In the genomic region with DNA sequence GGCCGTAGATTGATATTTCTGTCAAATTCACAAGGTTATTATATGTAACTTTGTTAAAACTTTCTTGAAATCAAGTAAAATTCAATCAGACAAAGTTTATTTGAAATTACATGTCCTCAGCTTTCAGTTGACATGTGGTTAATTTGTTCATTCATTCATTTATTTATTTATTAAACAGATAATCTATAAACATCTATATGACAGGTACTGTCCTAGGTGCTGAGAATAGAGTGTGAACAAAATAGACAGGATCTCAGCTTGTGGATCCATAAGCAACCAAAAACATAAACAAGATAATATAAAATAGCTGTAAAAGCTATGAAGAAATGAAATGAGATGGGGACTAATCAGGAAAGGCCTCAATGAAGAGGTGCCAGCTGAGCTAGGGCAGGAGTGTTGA, we compare ENCODE assay signal across 21 cellular contexts.
DNase-seq lines count a peak whose midpoint lies in the region; ATAC-seq, FAIRE-seq and TF ChIP-seq lines count a peak whose summit lies in the region.
"Had no signal": no experiment of that assay in that cellular context is flagged by ENCODE, and none has a peak within 500 bp of the region (broad histone marks: within the 10 kb centered on the region; RNA-seq: fewer than 3 reads in every experiment).

No MANE protein-coding gene starts in this region.

- H3K4me3 ChIP-seq in A549: no peak overlapping the region
- no peak overlapping the region for H3K4me3 ChIP-seq in HCT116 (replicated peaks in 1 of 2; ENCODE audit: low read depth in 1 of 2, low read length in 2 of 2)
- no peak overlapping the region for H3K4me3 ChIP-seq in effector memory CD4-positive, alpha-beta T cell (ENCODE audit: insufficient read depth, low read depth, low read length, poor library complexity, severe bottlenecking)

- no peak overlapping the region for H3K9ac ChIP-seq in HCT116 (ENCODE audit: low read length)
- H3K9ac ChIP-seq: KMS-11 had no signal

- TF ChIP-seq EP300 in A549 (IDR thresholded peaks at IDR 0.05) (no peak), Ishikawa (IDR thresholded peaks at IDR 0.05; ENCODE audit: borderline replicate concordance) (no peak)

- TF ChIP-seq CTCF in A549 (IDR thresholded peaks at IDR 0.05): no peak
- no peak for TF ChIP-seq CTCF in HCT116 (IDR thresholded peaks at IDR 0.05 in 2 of 3, conservative IDR thresholded peaks at IDR 0.05 in 1 of 3; ENCODE audit: borderline replicate concordance in 1 of 3, insufficient read depth in 1 of 3, low read depth in 2 of 3, low read length in 2 of 3)
- TF ChIP-seq CTCF in WTC11 (IDR thresholded peaks at IDR 0.05): no peak
- no peak for TF ChIP-seq CTCF in MCF 10A (IDR thresholded peaks at IDR 0.05; ENCODE audit: unreplicated experiment)

- H2AFZ ChIP-seq in HCT116 (ENCODE audit: low read depth, low read length, poor library complexity, severe bottlenecking): no peak overlapping the region

- no peaks in the 10 kb centered on the region for H3K36me3 Mint-ChIP-seq in WTC11
- H3K36me3 Mint-ChIP-seq in MCF 10A (ENCODE audit: insufficient read depth, unreplicated experiment): peaks cover 12% of the 10 kb centered on the region

- RAD21 ChIA-PET in HCT116 (lab: Charles Lee; ENCODE audit: low non-redundant PET in 1 of 2, low total read pairs in 2 of 2, uncharacterized antibody in 2 of 2, unreplicated experiment in 2 of 2): no interaction called here

- no TSS peak for BruUV-seq in HCT116 (replicated peaks; lab: Mats Ljungman, UMichigan)
- no TSS peak for BruUV-seq in MCF 10A (replicated peaks; lab: Mats Ljungman, UMichigan)

- 100% methylated on average over 1 of the region's 1 CpG for WGBS in A549 (ENCODE audit: missing lambda C conversion rate)

- no peak for ATAC-seq in A549
- ATAC-seq in HCT116: no peak
- ATAC-seq in WTC11: no peak
- ATAC-seq in HG03521 (IDR thresholded peaks at IDR 0.05; ENCODE audit: unreplicated experiment): no peak
- ATAC-seq: HepG2 had no signal

- H3K4me1 Mint-ChIP-seq in WTC11 (peaks cover 26% of the 10 kb centered on the region), MCF 10A (ENCODE audit: insufficient read depth, unreplicated experiment) (peaks cover 44% of the 10 kb centered on the region)

- CTCF ChIA-PET in A549 (lab: Yijun Ruan, JAX): interaction anchor here (1.1 to 2.6 kb wide), 2 partner anchors 13 to 50 kb away, joined by 5 to 8 read pairs; no protein-coding TSS in a partner anchor
- CTCF ChIA-PET in HCT116 (lab: Charles Lee): no interaction called here
- CTCF ChIA-PET in WTC11 (lab: Charles Lee): no interaction called here
- CTCF ChIA-PET in MCF 10A (lab: Yijun Ruan, JAX): interaction anchor here (1.0 to 1.7 kb wide), 2 partner anchors 8 to 27 kb away, joined by 3 read pairs; no protein-coding TSS in a partner anchor

- no peaks in the 10 kb centered on the region for H4K20me1 ChIP-seq in HCT116 (ENCODE audit: insufficient read depth)

- FAIRE-seq in A549 (lab: Jason Lieb, UNC): no peak
- FAIRE-seq: D721Med, GM12892, GM18507, H1, HepG2 had no signal

- H3K9me2 ChIP-seq in HCT116 (ENCODE audit: insufficient read depth): no peaks in the 10 kb centered on the region

- intact Hi-C loops in HCT116 (cut with micrococcal nuclease): no loop called here
- intact Hi-C loops in MCF 10A (cut with micrococcal nuclease): no loop called here

- H3K9me3 Mint-ChIP-seq in WTC11 (no peaks in the 10 kb centered on the region), MCF 10A (ENCODE audit: unreplicated experiment) (no peaks in the 10 kb centered on the region)
- H3K9me3 Mint-ChIP-seq: CD4-positive, CD25-positive, alpha-beta regulatory T cell; H9 had no signal

- H3K79me2 ChIP-seq in HCT116 (ENCODE audit: insufficient read depth, low read length): no peaks in the 10 kb centered on the region

- H3K27ac Mint-ChIP-seq in WTC11 (peak overlapping the region; percentile 31; the same call in 1 of the 2 replicates), MCF 10A (ENCODE audit: low read depth, unreplicated experiment) (no peak overlapping the region)
- H3K27ac Mint-ChIP-seq: CD4-positive, CD25-positive, alpha-beta regulatory T cell had no signal

- DNase-seq in A549 (ENCODE audit: low read depth in 1 of 2, low spot score in 1 of 2): no peak
- DNase-seq in HCT116 (ENCODE audit: low read depth, low spot score): no peak
- no peak for DNase-seq in WTC11 (ENCODE audit: low spot score)
- no peak for DNase-seq in effector memory CD4-positive, alpha-beta T cell
- DNase-seq in MCF 10A (ENCODE audit: unreplicated experiment): no peak
- DNase-seq in AG08396 (ENCODE audit: low spot score): no peak
- DNase-seq: 8988T; BE2C; C1 segment of cervical spinal cord; Caco-2; CD4-positive, CD25-positive, alpha-beta regulatory T cell; GDM1; H9 had no signal

- H3K4me1 ChIP-seq in A549 (peaks cover 93% of the 10 kb centered on the region), HCT116 (ENCODE audit: control insufficient read depth in 1 of 2, insufficient read depth in 2 of 2, low read length in 2 of 2) (peaks cover 8 to 11% of the 10 kb centered on the region in 2 experiments; a peak in 3 of 4 replicates)
- H3K4me1 ChIP-seq in effector memory CD4-positive, alpha-beta T cell (ENCODE audit: control insufficient read depth, insufficient read depth, low read length, poor library complexity, severe bottlenecking): no peaks in the 10 kb centered on the region

- H3K4me2 ChIP-seq in A549 (no peak overlapping the region), HCT116 (ENCODE audit: low read length) (no peak overlapping the region)
- H3K4me2 ChIP-seq: KMS-11 had no signal

- no peaks in the 10 kb centered on the region for H3K9me3 ChIP-seq in A549
- no peaks in the 10 kb centered on the region for H3K9me3 ChIP-seq in HCT116 (ENCODE audit: control insufficient read depth in 1 of 2, insufficient read depth in 1 of 2, low read depth in 1 of 2, low read length in 2 of 2)
- no peaks in the 10 kb centered on the region for H3K9me3 ChIP-seq in effector memory CD4-positive, alpha-beta T cell (ENCODE audit: control insufficient read depth, low read length)
- H3K9me3 ChIP-seq: BE2C, Caco-2 had no signal

- TF ChIP-seq RAD21 in A549 (conservative IDR thresholded peaks at IDR 0.05 in 1 of 2, IDR thresholded peaks at IDR 0.05 in 1 of 2) (no peak), HCT116 (IDR thresholded peaks at IDR 0.05; ENCODE audit: low read depth) (no peak), Ishikawa (IDR thresholded peaks at IDR 0.05; ENCODE audit: low read depth) (no peak)

- peak overlapping the region; percentile 66 to 88; a peak in 5 of 6 replicates for H3K27ac ChIP-seq in A549
- H3K27ac ChIP-seq in HCT116 (ENCODE audit: low read depth, low read length): no peak overlapping the region
- H3K27ac ChIP-seq in effector memory CD4-positive, alpha-beta T cell (ENCODE audit: insufficient read depth, low read length, poor library complexity, severe bottlenecking): no peak overlapping the region
- H3K27ac ChIP-seq: KMS-11 had no signal

- no peaks in the 10 kb centered on the region for H3K36me3 ChIP-seq in HCT116 (ENCODE audit: control insufficient read depth in 1 of 2, insufficient read depth in 2 of 2, low read length in 2 of 2)
- H3K36me3 ChIP-seq in effector memory CD4-positive, alpha-beta T cell (ENCODE audit: control insufficient read depth, insufficient read depth, low read length): no peaks in the 10 kb centered on the region
- H3K36me3 ChIP-seq: BE2C had no signal

- H3K27me3 Mint-ChIP-seq in WTC11 (ENCODE audit: low read depth) (no peaks in the 10 kb centered on the region), MCF 10A (ENCODE audit: insufficient read depth, unreplicated experiment) (no peaks in the 10 kb centered on the region)
- H3K27me3 Mint-ChIP-seq: CD4-positive, CD25-positive, alpha-beta regulatory T cell had no signal

- no peaks in the 10 kb centered on the region for H3K27me3 ChIP-seq in HCT116 (ENCODE audit: insufficient read depth, low read length)
- H3K27me3 ChIP-seq in effector memory CD4-positive, alpha-beta T cell (replicated peaks; ENCODE audit: control insufficient read depth, insufficient read depth, low read length, poor library complexity, severe bottlenecking): no peaks in the 10 kb centered on the region
- H3K27me3 ChIP-seq: BE2C had no signal

- H3K4me3 Mint-ChIP-seq in WTC11 (no peak overlapping the region), MCF 10A (ENCODE audit: unreplicated experiment) (no peak overlapping the region)
- H3K4me3 Mint-ChIP-seq: CD4-positive, CD25-positive, alpha-beta regulatory T cell; H9 had no signal

- POLR2A ChIA-PET in A549 (lab: Yijun Ruan, JAX) (interaction anchor here (0.6 kb wide), 1 partner anchor 17 kb away, joined by 7 read pairs; no protein-coding TSS in a partner anchor), HCT116 (lab: Charles Lee) (no interaction called here), WTC11 (lab: Charles Lee) (no interaction called here), MCF 10A (lab: Yijun Ruan, JAX) (interaction anchor here (0.6 to 3.3 kb wide), 5 partner anchors 10 to 80 kb away, joined by 3 to 9 read pairs (median 4); no protein-coding TSS in a partner anchor)

- TF ChIP-seq POLR2A in A549 (IDR thresholded peaks at IDR 0.05; ENCODE audit: low read length) (no peak), HCT116 (IDR thresholded peaks at IDR 0.05; ENCODE audit: borderline replicate concordance, extremely low read depth, insufficient read depth, insufficient read length) (no peak)

TF ChIP-seq in A549, 52 proteins besides CTCF, POLR2A, EP300 and RAD21 (continues in another document):
- TF ChIP-seq CBX8 (IDR thresholded peaks at IDR 0.05): no peak

TF ChIP-seq in WTC11, 78 proteins besides CTCF, POLR2A, EP300 and RAD21 (continues in another document):
- TF ChIP-seq ETV6 (CRISPR knock-in tag; IDR thresholded peaks at IDR 0.05) (no peak), NFYB (CRISPR knock-in tag; conservative IDR thresholded peaks at IDR 0.05; ENCODE audit: low read depth) (no peak)

Comparison
In these comparisons a context has a peak if more than half of its experiments do, and no peak if none do; other contexts are left out.
1. H3K27ac ChIP-seq: peak in A549 (2 of 2); none in HCT116 (single experiment) and effector memory CD4-positive, alpha-beta T cell (single experiment).
2. CTCF ChIA-PET loops: an anchor here in A549 (1.1 to 2.6 kb wide) and MCF 10A (1.0 to 1.7 kb wide); none called in HCT116 and WTC11.
3. POLR2A ChIA-PET loops: an anchor here in A549 (0.6 kb wide) and MCF 10A (0.6 to 3.3 kb wide); none called in HCT116 and WTC11.